Comparison of ENCODE assay signal across 6 cellular contexts in genomic region chr3:61090770-61091169, GRCh38.
"Had no signal": no experiment of that assay in that cellular context is flagged by ENCODE, and none has a peak within 500 bp of the region (broad histone marks: within the 10 kb centered on the region; RNA-seq: fewer than 3 reads in every experiment).

No MANE protein-coding gene starts in this region.

- H3K36me3 ChIP-seq: HAP-1 had no signal

- H3K27ac ChIP-seq: GM23248 had no signal

- H3K4me3 ChIP-seq: GM23248, HAP-1 had no signal

- H3K9me3 ChIP-seq: HAP-1 had no signal

- ATAC-seq: HCT116 had no signal

- H2AFZ ChIP-seq: GM23248 had no signal

- H3K9ac ChIP-seq: GM23248 had no signal

- DNase-seq: GM23248, GOT3, H7, KG1 had no signal
